ENCODE assay signal across 36 cellular contexts in genomic region chr13:23820530-23820929, GRCh38.
"Had no signal": no experiment of that assay in that cellular context is flagged by ENCODE, and none has a peak within 500 bp of the region (broad histone marks: within the 10 kb centered on the region; RNA-seq: fewer than 3 reads in every experiment).

No MANE protein-coding gene starts in this region.

- H3K27me3 Mint-ChIP-seq: activated B cell treated with CpG ODN at 0.5 μM for 24 hours; activated CD4-positive, alpha-beta memory T cell treated with anti-CD3 and anti-CD28 coated beads for 36 hours; activated CD4-positive, alpha-beta T cell treated with anti-CD3 and anti-CD28 coated beads, Interleukin-2, amount 10 ng/mL, durations not matched to agents 24 days and 14 days; activated CD8-positive, alpha-beta T cell treated with anti-CD3 and anti-CD28 coated beads for 36 hours; activated naive CD8-positive, alpha-beta T cell treated with anti-CD3 and anti-CD28 coated beads for 36 hours; activated T-helper 17 cell treated with anti-CD3 and anti-CD28 coated beads, Interleukin-2, amount 50 U/mL, for 72 hours; brain; central memory CD8-positive, alpha-beta T cell had no signal

- H3K4me1 ChIP-seq: adrenal gland, ascending aorta had no signal

- H3K9me3 ChIP-seq: adrenal gland, ascending aorta had no signal

- H3K4me1 Mint-ChIP-seq: activated CD4-positive, alpha-beta T cell treated with anti-CD3 and anti-CD28 coated beads, Interleukin-2, amount 10 ng/mL, durations not matched to agents 24 days and 14 days; activated naive CD8-positive, alpha-beta T cell treated with anti-CD3 and anti-CD28 coated beads for 36 hours; activated T-helper 17 cell treated with anti-CD3 and anti-CD28 coated beads, Interleukin-2, amount 50 U/mL, for 72 hours had no signal

- DNase-seq: activated B cell treated with CpG ODN at 0.5 μM for 24 hours; activated CD4-positive, alpha-beta memory T cell treated with anti-CD3 and anti-CD28 coated beads for 36 hours; activated CD4-positive, alpha-beta T cell treated with anti-CD3 and anti-CD28 coated beads for 4 hours; activated CD4-positive, alpha-beta T cell treated with anti-CD3 and anti-CD28 coated beads, Interleukin-2, amount 10 ng/mL, durations not matched to agents 24 days and 14 days; activated CD4-positive, alpha-beta T cell treated with anti-CD3 and anti-CD28 coated beads, Interleukin-2, amount 50 U/mL, for 1 hour; activated CD4-positive, alpha-beta T cell treated with anti-CD3 and anti-CD28 coated beads, Interleukin-2, amount 50 U/mL, for 4 hours; activated CD4-positive, CD25-positive, alpha-beta regulatory T cell treated with anti-CD3 and anti-CD28 coated beads, Interleukin-2, amount 50 U/mL, for 72 hours; activated CD8-positive, alpha-beta memory T cell treated with anti-CD3 and anti-CD28 coated beads, Interleukin-2, amount 50 U/mL, for 4 hours; activated CD8-positive, alpha-beta T cell treated with anti-CD3 and anti-CD28 coated beads for 36 hours; activated effector memory CD4-positive, alpha-beta T cell treated with anti-CD3 and anti-CD28 coated beads, Interleukin-2, amount 50 U/mL, for 16 hours; activated gamma-delta T cell treated with Interleukin-2 at 50 U/mL for 16 hours; activated naive CD4-positive, alpha-beta T cell; activated naive CD4-positive, alpha-beta T cell treated with anti-CD3 and anti-CD28 coated beads for 36 hours; activated naive CD4-positive, alpha-beta T cell treated with anti-CD3 and anti-CD28 coated beads, Interleukin-2, amount 50 U/mL, for 16 hours; activated naive CD8-positive, alpha-beta T cell treated with anti-CD3 and anti-CD28 coated beads for 36 hours; activated T-cell treated with anti-CD3 and anti-CD28 coated beads for 4 hours; activated T-cell treated with anti-CD3 and anti-CD28 coated beads, Interleukin-2, amount 50 U/mL, for 1 hour; activated T-cell treated with anti-CD3 and anti-CD28 coated beads, Interleukin-2, amount 50 U/mL, for 4 hours; activated T-cell treated with anti-CD3 and anti-CD28 coated beads, Interleukin-2, amount 50 U/mL, for 72 hours; adrenal gland; amniotic stem cell; caudate nucleus; cerebellar nuclear complex; T-helper 1 cell; T-helper 2 cell; T-helper 9 cell had no signal

- H3K9me3 Mint-ChIP-seq: activated CD8-positive, alpha-beta T cell treated with anti-CD3 and anti-CD28 coated beads for 36 hours; activated naive CD4-positive, alpha-beta T cell treated with anti-CD3 and anti-CD28 coated beads, Interleukin-2, amount 50 U/mL, for 72 hours; activated T-cell treated with anti-CD3 and anti-CD28 coated beads, Interleukin-2, amount 50 U/mL, for 72 hours; activated T-helper 1 cell treated with anti-CD3 and anti-CD28 coated beads, Interleukin-12 subunit alpha, Interleukin-12 subunit beta, Interleukin-2, Interleukin-4 antibody, amounts not matched to agents 30 ng/mL and 10 ng/mL and 1 ng/mL, durations not matched to agents 14 hours and 24 hours and 36 hours; activated T-helper 17 cell treated with anti-CD3 and anti-CD28 coated beads, Interleukin-2, amount 50 U/mL, for 72 hours; brain; central memory CD8-positive, alpha-beta T cell; T-helper 1 cell treated with Interleukin-12 subunit alpha and Interleukin-12 subunit beta and Interleukin-4 antibody, amounts not matched to agents 30 μg/mL and 1 μg/mL, for 36 hours; T-helper 2 cell treated with Interferon-gamma antibody and Interleukin-4, amounts not matched to agents 5 μg/mL and 100 μg/mL, for 36 hours had no signal

- H3K27ac ChIP-seq: adrenal gland, ascending aorta, cardiac muscle cell, VCaP had no signal

- H3K4me3 Mint-ChIP-seq: activated B cell treated with CpG ODN at 0.5 μM for 24 hours; activated CD4-positive, alpha-beta memory T cell treated with anti-CD3 and anti-CD28 coated beads for 36 hours; activated CD4-positive, alpha-beta T cell treated with anti-CD3 and anti-CD28 coated beads, Interleukin-2, amount 10 ng/mL, durations not matched to agents 24 days and 14 days; activated CD8-positive, alpha-beta T cell treated with anti-CD3 and anti-CD28 coated beads for 36 hours; activated naive CD4-positive, alpha-beta T cell treated with anti-CD3 and anti-CD28 coated beads for 36 hours; activated naive CD8-positive, alpha-beta T cell treated with anti-CD3 and anti-CD28 coated beads for 36 hours; activated T-cell treated with anti-CD3 and anti-CD28 coated beads, Interleukin-2, amount 50 U/mL, for 4 hours; activated T-cell treated with anti-CD3 and anti-CD28 coated beads, Interleukin-2, amount 50 U/mL, for 72 hours; activated T-helper 1 cell treated with anti-CD3 and anti-CD28 coated beads, Interleukin-12 subunit alpha, Interleukin-12 subunit beta, Interleukin-2, Interleukin-4 antibody, amounts not matched to agents 30 ng/mL and 10 ng/mL and 1 ng/mL, durations not matched to agents 14 hours and 24 hours and 36 hours; activated T-helper 17 cell treated with anti-CD3 and anti-CD28 coated beads, Interleukin-2, amount 50 U/mL, for 72 hours; brain; central memory CD8-positive, alpha-beta T cell; T-helper 1 cell treated with Interleukin-12 subunit alpha and Interleukin-12 subunit beta and Interleukin-4 antibody, amounts not matched to agents 30 μg/mL and 1 μg/mL, for 36 hours; T-helper 2 cell treated with Interferon-gamma antibody and Interleukin-4, amounts not matched to agents 5 μg/mL and 100 μg/mL, for 36 hours had no signal

- H3K27me3 ChIP-seq: adrenal gland, ascending aorta, cardiac muscle cell had no signal

- ATAC-seq: activated CD8-positive, alpha-beta T cell treated with anti-CD3 and anti-CD28 coated beads for 36 hours; activated naive CD4-positive, alpha-beta T cell treated with anti-CD3 and anti-CD28 coated beads, Interleukin-2, amount 50 U/mL, for 72 hours; activated T-cell treated with anti-CD3 and anti-CD28 coated beads, Interleukin-2, amount 50 U/mL, for 4 hours; activated T-cell treated with anti-CD3 and anti-CD28 coated beads, Interleukin-2, amount 50 U/mL, for 72 hours; activated T-helper 17 cell treated with anti-CD3 and anti-CD28 coated beads, Interleukin-2, amount 50 U/mL, for 72 hours had no signal

- H3K4me3 ChIP-seq: adrenal gland, ascending aorta, cardiac muscle cell had no signal

- H3K27ac Mint-ChIP-seq: activated B cell treated with CpG ODN at 0.5 μM for 24 hours; activated CD4-positive, alpha-beta memory T cell treated with anti-CD3 and anti-CD28 coated beads for 36 hours; activated CD4-positive, alpha-beta T cell treated with anti-CD3 and anti-CD28 coated beads, Interleukin-2, amount 10 ng/mL, durations not matched to agents 24 days and 14 days; activated CD8-positive, alpha-beta T cell treated with anti-CD3 and anti-CD28 coated beads for 36 hours; activated naive CD4-positive, alpha-beta T cell treated with anti-CD3 and anti-CD28 coated beads for 36 hours; activated naive CD4-positive, alpha-beta T cell treated with anti-CD3 and anti-CD28 coated beads, Interleukin-2, amount 50 U/mL, for 72 hours; activated naive CD8-positive, alpha-beta T cell treated with anti-CD3 and anti-CD28 coated beads for 36 hours; activated T-cell treated with anti-CD3 and anti-CD28 coated beads, Interleukin-2, amount 50 U/mL, for 72 hours; activated T-helper 1 cell treated with anti-CD3 and anti-CD28 coated beads, Interleukin-12 subunit alpha, Interleukin-12 subunit beta, Interleukin-2, Interleukin-4 antibody, amounts not matched to agents 30 ng/mL and 10 ng/mL and 1 ng/mL, durations not matched to agents 14 hours and 24 hours and 36 hours; activated T-helper 17 cell treated with anti-CD3 and anti-CD28 coated beads, Interleukin-2, amount 50 U/mL, for 72 hours; brain; T-helper 1 cell treated with Interleukin-12 subunit alpha and Interleukin-12 subunit beta and Interleukin-4 antibody, amounts not matched to agents 30 μg/mL and 1 μg/mL, for 36 hours; T-helper 2 cell treated with Interferon-gamma antibody and Interleukin-4, amounts not matched to agents 5 μg/mL and 100 μg/mL, for 36 hours had no signal

- H3K36me3 ChIP-seq: adrenal gland, ascending aorta, cardiac muscle cell had no signal
